ENCODE assay signal across 19 cellular contexts in genomic region chr16:23079683-23080221, GRCh38.
DNase-seq lines count a peak whose midpoint lies in the region; TF ChIP-seq lines count a peak whose summit lies in the region.
"Had no signal": no experiment of that assay in that cellular context is flagged by ENCODE, and none has a peak within 500 bp of the region (broad histone marks: within the 10 kb centered on the region; RNA-seq: fewer than 3 reads in every experiment).

No MANE protein-coding gene starts in this region.

- H3K36me3 ChIP-seq in smooth muscle cell (ENCODE audit: low read depth): peaks cover 3% of the 10 kb centered on the region

- WGBS in smooth muscle cell (ENCODE audit: low lambda C conversion rate): 88% methylated on average over 12 of the region's 12 CpGs

- no peak overlapping the region for H3K4me3 ChIP-seq in smooth muscle cell
- H3K4me3 ChIP-seq: HAP-1, upper lobe of left lung had no signal

- no peaks in the 10 kb centered on the region for H4K20me1 ChIP-seq in smooth muscle cell (ENCODE audit: low read depth)

- H3K9ac ChIP-seq in smooth muscle cell (ENCODE audit: low read depth): no peak overlapping the region

- no peaks in the 10 kb centered on the region for H3F3A ChIP-seq in smooth muscle cell (ENCODE audit: low read depth)

- no peak overlapping the region for H2AFZ ChIP-seq in smooth muscle cell (ENCODE audit: low read depth)

- no peaks in the 10 kb centered on the region for H3K4me1 ChIP-seq in smooth muscle cell (ENCODE audit: low read depth)

- H3K9me3 ChIP-seq in smooth muscle cell (replicated peaks; ENCODE audit: low read depth): no peaks in the 10 kb centered on the region
- H3K9me3 ChIP-seq: HAP-1, upper lobe of left lung had no signal

- DNase-seq in NCI-H2081 (lab: John Stamatoyannopoulos, UW): peak; percentile 24 to 47
- no peak for DNase-seq in NCI-H2081 treated with DMSO at 0.1 percent for 48 hours (lab: John Stamatoyannopoulos, UW)
- peak; percentile 82 for DNase-seq in NCI-H510A treated with DMSO at 0.1 percent for 48 hours (lab: John Stamatoyannopoulos, UW)
- no peak for DNase-seq in epithelial cell of prostate (ENCODE audit: low read depth, low spot score)
- no peak for DNase-seq in smooth muscle cell (lab: John Stamatoyannopoulos, UW; ENCODE audit: unreplicated experiment)
- no peak for DNase-seq in NCI-H2107 (lab: John Stamatoyannopoulos, UW)
- DNase-seq in NCI-H1694 treated with DMSO at 0.1 percent for 48 hours (lab: John Stamatoyannopoulos, UW): no peak
- DNase-seq in hippocampal formation (lab: John Stamatoyannopoulos, UW): no peak
- DNase-seq: activated B cell treated with CpG ODN at 0.5 μM for 24 hours; activated CD8-positive, alpha-beta memory T cell treated with anti-CD3 and anti-CD28 coated beads, Interleukin-2, amount 10 ng/mL, durations not matched to agents 7 days and 5 days; activated gamma-delta T cell; CD4-positive, CD25-positive, alpha-beta regulatory T cell; GDM1; glutamatergic neuron; immature natural killer cell; midbrain; NCI-H446 treated with DMSO at 0.1 percent for 48 hours; upper lobe of left lung had no signal

- H3K27ac ChIP-seq in epithelial cell of prostate (peak overlapping the region; percentile 34), smooth muscle cell (ENCODE audit: low read depth) (peak overlapping the region; percentile 88)
- H3K27ac ChIP-seq: upper lobe of left lung had no signal

- no peaks in the 10 kb centered on the region for H3K79me2 ChIP-seq in smooth muscle cell (ENCODE audit: low read depth)

- no peaks in the 10 kb centered on the region for H3K27me3 ChIP-seq in smooth muscle cell (ENCODE audit: low read depth)
- H3K27me3 ChIP-seq: upper lobe of left lung had no signal

- no peak overlapping the region for H3K4me2 ChIP-seq in smooth muscle cell

- TF ChIP-seq CTCF in smooth muscle cell (IDR thresholded peaks at IDR 0.05; ENCODE audit: borderline replicate concordance, insufficient read depth, poor library complexity, severe bottlenecking): no peak

Comparison
In these comparisons a context has a peak if more than half of its experiments do, and no peak if none do; other contexts are left out.
1. DNase-seq: peak in NCI-H2081 (2 of 2) and NCI-H510A treated with DMSO at 0.1 percent for 48 hours (single experiment); none in NCI-H2081 treated with DMSO at 0.1 percent for 48 hours (single experiment), epithelial cell of prostate (single experiment), smooth muscle cell (single experiment), NCI-H2107 (single experiment), NCI-H1694 treated with DMSO at 0.1 percent for 48 hours (single experiment) and hippocampal formation (0 of 2).